In genomic region chr1:148078090-148078489, GRCh38 we compare ENCODE assay signal across 8 cellular contexts.
DNase-seq lines count a peak whose midpoint lies in the region; ATAC-seq, FAIRE-seq and TF ChIP-seq lines count a peak whose summit lies in the region.
"Not testable (repeated sequence)": the region's sequence is repeated elsewhere in the genome, so short reads cannot be mapped to it uniquely, and the experiment has no call there.

No MANE protein-coding gene starts in this region.

- not testable (repeated sequence) for H3K79me2 ChIP-seq in PC-3 (ENCODE audit: low read length); K562 (ENCODE audit: control insufficient read depth, insufficient read depth, low read length)

- not testable (repeated sequence) for H3K4me3 ChIP-seq in Caco-2 (ENCODE audit: low read depth, low read length); PC-3 (ENCODE audit: low read length); K562; gastroesophageal sphincter; naive thymus-derived CD4-positive, alpha-beta T cell (ENCODE audit: low read length)

- not testable (repeated sequence) for H2AFZ ChIP-seq in PC-3 (ENCODE audit: low read length); K562 (ENCODE audit: low read depth, low read length)

- no CpG with 5 or more reads among the region's 13 CpGs for WGBS in K562 (ENCODE audit: insufficient coverage, low coverage, missing lambda C conversion rate)
- whole genome bisulfite sequencing in gastroesophageal sphincter (ENCODE audit: low coverage in 1 of 2), 2 donors, result no CpG with 5 or more reads among the region's 13 CpGs

- FAIRE-seq in K562 (lab: Jason Lieb, UNC), result not testable (repeated sequence)

- H3K36me3 ChIP-seq in Caco-2 (ENCODE audit: control insufficient read depth, insufficient read depth, low read length); PC-3 (ENCODE audit: low read depth, low read length); K562 (ENCODE audit: control insufficient read depth, insufficient read depth, low read length); gastroesophageal sphincter; naive thymus-derived CD4-positive, alpha-beta T cell (ENCODE audit: control insufficient read depth in 2 of 3, insufficient read depth in 3 of 3, low read length in 3 of 3): not testable (repeated sequence)

- H3K4me1 Mint-ChIP-seq in Caco-2 (ENCODE audit: low read depth, unreplicated experiment); activated CD8-positive, alpha-beta T cell treated with anti-CD3 and anti-CD28 coated beads for 36 hours (ENCODE audit: low read depth); naive thymus-derived CD4-positive, alpha-beta T cell: not testable (repeated sequence)

- H3K27me3 Mint-ChIP-seq in Caco-2 (ENCODE audit: insufficient read depth, unreplicated experiment); activated CD8-positive, alpha-beta T cell treated with anti-CD3 and anti-CD28 coated beads for 36 hours; naive thymus-derived CD4-positive, alpha-beta T cell: not testable (repeated sequence)

- not testable (repeated sequence) for H3F3A ChIP-seq in PC-3 (ENCODE audit: low read length, unreplicated experiment)

- peak; percentile 42 for ATAC-seq in PC-3
- peak; percentile 28 for ATAC-seq in activated CD8-positive, alpha-beta T cell treated with anti-CD3 and anti-CD28 coated beads for 36 hours
- ATAC-seq in K562, result peak; percentile 53
- peak; percentile 61 for ATAC-seq in gastroesophageal sphincter
- ATAC-seq in left lobe of liver, result peak; percentile 16
- ATAC-seq in naive thymus-derived CD4-positive, alpha-beta T cell, result peak; percentile 14
- peak; percentile 22 for ATAC-seq in stimulated activated naive CD8-positive, alpha-beta T cell treated with anti-CD3 and anti-CD28 coated beads, Interleukin-15, Interleukin-2, amounts not matched to agents 100 U/mL and 50 U/mL, for 24 hours

- H3K9me3 Mint-ChIP-seq in Caco-2 (ENCODE audit: unreplicated experiment); activated CD8-positive, alpha-beta T cell treated with anti-CD3 and anti-CD28 coated beads for 36 hours; naive thymus-derived CD4-positive, alpha-beta T cell: not testable (repeated sequence)

- not testable (repeated sequence) for TF ChIP-seq EP300 in K562 (IDR thresholded peaks at IDR 0.05; ENCODE audit: low read length); gastroesophageal sphincter (IDR thresholded peaks at IDR 0.05)

- TF ChIP-seq CTCF in Caco-2 (IDR thresholded peaks at IDR 0.05; ENCODE audit: insufficient read depth in 1 of 2, low read depth in 1 of 2, low read length in 1 of 2, severe bottlenecking in 1 of 2, unreplicated experiment in 1 of 2); PC-3 (conservative IDR thresholded peaks at IDR 0.05; ENCODE audit: low read depth, low read length); activated CD8-positive, alpha-beta T cell treated with anti-CD3 and anti-CD28 coated beads for 36 hours (IDR thresholded peaks at IDR 0.05); K562 (IDR thresholded peaks at IDR 0.05 in 2 of 3, conservative IDR thresholded peaks at IDR 0.05 in 1 of 3; ENCODE audit: insufficient read depth in 2 of 3, low read depth in 1 of 3, low read length in 3 of 3); gastroesophageal sphincter (IDR thresholded peaks at IDR 0.05): not testable (repeated sequence)

- not testable (repeated sequence) for TF ChIP-seq RAD21 in K562 (CRISPR knock-in tag; conservative IDR thresholded peaks at IDR 0.05 in 1 of 2, IDR thresholded peaks at IDR 0.05 in 1 of 2)

- in situ Hi-C loops in K562 (cut with MboI), result not testable (repeated sequence)

- H3K4me3 Mint-ChIP-seq in Caco-2 (ENCODE audit: unreplicated experiment); activated CD8-positive, alpha-beta T cell treated with anti-CD3 and anti-CD28 coated beads for 36 hours; naive thymus-derived CD4-positive, alpha-beta T cell: not testable (repeated sequence)

- H3K4me1 ChIP-seq in Caco-2; PC-3 (ENCODE audit: insufficient read depth, low read length); K562 (replicated peaks in 1 of 2; ENCODE audit: control insufficient read depth in 2 of 2, insufficient read depth in 2 of 2, low read length in 2 of 2); gastroesophageal sphincter; naive thymus-derived CD4-positive, alpha-beta T cell (ENCODE audit: control insufficient read depth in 2 of 2, insufficient read depth in 2 of 2, low read length in 2 of 2): not testable (repeated sequence)

- not testable (repeated sequence) for H3K27ac ChIP-seq in PC-3 (ENCODE audit: low read length); K562 (ENCODE audit: extremely low read depth, low read depth, low read length); gastroesophageal sphincter; naive thymus-derived CD4-positive, alpha-beta T cell (ENCODE audit: low read depth, low read length)

- not testable (repeated sequence) for H3K9me3 ChIP-seq in Caco-2; PC-3 (ENCODE audit: low read length); K562 (replicated peaks; ENCODE audit: control insufficient read depth, insufficient read depth, low read depth, low read length); gastroesophageal sphincter; naive thymus-derived CD4-positive, alpha-beta T cell (ENCODE audit: control insufficient read depth in 2 of 3, low read length in 3 of 3)

- not testable (repeated sequence) for H4K20me1 ChIP-seq in PC-3 (ENCODE audit: low read length); K562 (replicated peaks; ENCODE audit: control insufficient read depth, insufficient read depth, low read length)

- not testable (repeated sequence) for H3K4me2 ChIP-seq in PC-3 (ENCODE audit: low read length); K562 (ENCODE audit: insufficient read depth, low read length)

- intact Hi-C loops in Caco-2 (cut with micrococcal nuclease; ENCODE audit: unreplicated experiment); PC-3 (cut with micrococcal nuclease); activated CD8-positive, alpha-beta T cell treated with anti-CD3 and anti-CD28 coated beads for 36 hours (cut with micrococcal nuclease); K562 (cut with micrococcal nuclease); naive thymus-derived CD4-positive, alpha-beta T cell (cut with micrococcal nuclease): not testable (repeated sequence)

- BruUV-seq in Caco-2 (replicated peaks; lab: Mats Ljungman, UMichigan) (TSS peak; percentile 95), PC-3 (replicated peaks; lab: Mats Ljungman, UMichigan) (TSS peak; percentile 98), K562 (replicated peaks; lab: Mats Ljungman, UMichigan) (TSS peak; percentile 99)

- H3K27ac Mint-ChIP-seq in Caco-2 (ENCODE audit: unreplicated experiment); activated CD8-positive, alpha-beta T cell treated with anti-CD3 and anti-CD28 coated beads for 36 hours; naive thymus-derived CD4-positive, alpha-beta T cell: not testable (repeated sequence)

- not testable (repeated sequence) for DNase-seq in Caco-2; PC-3; activated CD8-positive, alpha-beta T cell treated with anti-CD3 and anti-CD28 coated beads for 36 hours; K562 (ENCODE audit: extremely low read depth in 1 of 4, low spot score in 3 of 4); left lobe of liver (ENCODE audit: low spot score); naive thymus-derived CD4-positive, alpha-beta T cell; stimulated activated naive CD8-positive, alpha-beta T cell treated with anti-CD3 and anti-CD28 coated beads, Interleukin-15, Interleukin-2, amounts not matched to agents 100 U/mL and 50 U/mL, for 24 hours

- CTCF ChIA-PET in Caco-2 (lab: Charles Lee); PC-3 (lab: Charles Lee); activated CD8-positive, alpha-beta T cell treated with anti-CD3 and anti-CD28 coated beads for 36 hours (lab: Charles Lee); K562 (lab: Yijun Ruan, JAX; ENCODE audit: low intra/inter-chr PET ratio); naive thymus-derived CD4-positive, alpha-beta T cell (lab: Charles Lee): not testable (repeated sequence)

- H3K9ac ChIP-seq in PC-3 (ENCODE audit: low read length); K562 (ENCODE audit: insufficient read depth in 1 of 2, low read depth in 2 of 2, low read length in 2 of 2): not testable (repeated sequence)

- not testable (repeated sequence) for H3K27me3 ChIP-seq in Caco-2 (replicated peaks; ENCODE audit: control insufficient read depth, insufficient read depth, low read length); PC-3 (ENCODE audit: low read length); K562 (ENCODE audit: control insufficient read depth in 2 of 2, insufficient read depth in 2 of 2, low read length in 2 of 2); gastroesophageal sphincter; naive thymus-derived CD4-positive, alpha-beta T cell (ENCODE audit: control insufficient read depth in 2 of 2, insufficient read depth in 2 of 2, low read length in 2 of 2)

- H3K9me1 ChIP-seq in K562 (ENCODE audit: control insufficient read depth, insufficient read depth, low read length), result not testable (repeated sequence)

- POLR2A ChIA-PET in Caco-2 (lab: Charles Lee); PC-3 (lab: Charles Lee; ENCODE audit: unreplicated experiment); activated CD8-positive, alpha-beta T cell treated with anti-CD3 and anti-CD28 coated beads for 36 hours (lab: Charles Lee); K562 (lab: Yijun Ruan, JAX); naive thymus-derived CD4-positive, alpha-beta T cell (lab: Charles Lee): not testable (repeated sequence)

- H3K36me3 Mint-ChIP-seq in Caco-2 (ENCODE audit: insufficient read depth, unreplicated experiment); activated CD8-positive, alpha-beta T cell treated with anti-CD3 and anti-CD28 coated beads for 36 hours (ENCODE audit: low read depth); naive thymus-derived CD4-positive, alpha-beta T cell: not testable (repeated sequence)

- not testable (repeated sequence) for H3K9me2 ChIP-seq in PC-3 (replicated peaks; ENCODE audit: low read length)

- not testable (repeated sequence) for TF ChIP-seq POLR2A in K562 (conservative IDR thresholded peaks at IDR 0.05); gastroesophageal sphincter (IDR thresholded peaks at IDR 0.05)
